ENCODE assay signal across 24 cellular contexts in genomic region chr12:101795013-101795412, GRCh38. TPM values are rescaled to one million over a fixed set of nuclear protein-coding genes. Genes with fewer than 3 reads are reported as not detected.
"Had no signal": no experiment of that assay in that cellular context is flagged by ENCODE, and none has a peak within 500 bp of the region (broad histone marks: within the 10 kb centered on the region; RNA-seq: fewer than 3 reads in every experiment).

No MANE protein-coding gene starts in this region.

- ATAC-seq: left ventricle myocardium superior; naive thymus-derived CD8-positive, alpha-beta T cell; right cardiac atrium had no signal

- H3K27me3 ChIP-seq: brain microvascular endothelial cell, suprapubic skin had no signal

- DNase-seq: activated CD4-positive, alpha-beta T cell treated with anti-CD3 and anti-CD28 coated beads for 4 hours; anterior cingulate cortex; brain microvascular endothelial cell; cortex of kidney; effector memory CD4-positive, alpha-beta T cell; foreskin fibroblast; glutamatergic neuron; hypothalamus; left ventricle myocardium superior; naive thymus-derived CD8-positive, alpha-beta T cell; nucleus accumbens; posterior cingulate gyrus; right cardiac atrium; stimulated activated CD4-positive, alpha-beta T cell treated with anti-CD3 and anti-CD28 coated beads, Interleukin-15, amount 100 ng/mL, for 24 hours; stimulated activated CD4-positive, alpha-beta T cell treated with anti-CD3 and anti-CD28 coated beads, Interleukin-4, amount 100 ng/mL, for 1 hour; stimulated activated naive CD4-positive, alpha-beta T cell treated with Interleukin-2 at 50 U/mL for 16 hours; T-cell had no signal

- H3K9me3 Mint-ChIP-seq: activated naive CD4-positive, alpha-beta T cell treated with anti-CD3 and anti-CD28 coated beads, Interleukin-2, amount 50 U/mL, for 24 hours; memory B cell; naive thymus-derived CD8-positive, alpha-beta T cell; T-cell; type B pancreatic cell had no signal

- H3K27ac Mint-ChIP-seq: memory B cell, T-cell, type B pancreatic cell had no signal

- H3K27me3 Mint-ChIP-seq: activated naive CD4-positive, alpha-beta T cell treated with anti-CD3 and anti-CD28 coated beads, Interleukin-2, amount 50 U/mL, for 24 hours; memory B cell; naive thymus-derived CD8-positive, alpha-beta T cell; T-cell; type B pancreatic cell had no signal

- H3K9me3 ChIP-seq: suprapubic skin had no signal

- H3K4me3 ChIP-seq: SK-N-MC, skin epidermis, suprapubic skin had no signal

- H3K36me3 ChIP-seq: brain microvascular endothelial cell had no signal

- H3K4me3 Mint-ChIP-seq: activated naive CD4-positive, alpha-beta T cell treated with anti-CD3 and anti-CD28 coated beads, Interleukin-2, amount 50 U/mL, for 24 hours; memory B cell; T-cell; type B pancreatic cell had no signal

- H3K27ac ChIP-seq: brain microvascular endothelial cell, SK-N-MC, suprapubic skin had no signal

RNA-seq across cellular contexts. Expression of gene SYCP3, which starts 55.8 kb away (rescaled TPM):
- total RNA-seq: kidney epithelial cell, left ventricle myocardium superior had no signal
